Comparison of ENCODE assay signal across 8 cellular contexts in the genomic region with DNA sequence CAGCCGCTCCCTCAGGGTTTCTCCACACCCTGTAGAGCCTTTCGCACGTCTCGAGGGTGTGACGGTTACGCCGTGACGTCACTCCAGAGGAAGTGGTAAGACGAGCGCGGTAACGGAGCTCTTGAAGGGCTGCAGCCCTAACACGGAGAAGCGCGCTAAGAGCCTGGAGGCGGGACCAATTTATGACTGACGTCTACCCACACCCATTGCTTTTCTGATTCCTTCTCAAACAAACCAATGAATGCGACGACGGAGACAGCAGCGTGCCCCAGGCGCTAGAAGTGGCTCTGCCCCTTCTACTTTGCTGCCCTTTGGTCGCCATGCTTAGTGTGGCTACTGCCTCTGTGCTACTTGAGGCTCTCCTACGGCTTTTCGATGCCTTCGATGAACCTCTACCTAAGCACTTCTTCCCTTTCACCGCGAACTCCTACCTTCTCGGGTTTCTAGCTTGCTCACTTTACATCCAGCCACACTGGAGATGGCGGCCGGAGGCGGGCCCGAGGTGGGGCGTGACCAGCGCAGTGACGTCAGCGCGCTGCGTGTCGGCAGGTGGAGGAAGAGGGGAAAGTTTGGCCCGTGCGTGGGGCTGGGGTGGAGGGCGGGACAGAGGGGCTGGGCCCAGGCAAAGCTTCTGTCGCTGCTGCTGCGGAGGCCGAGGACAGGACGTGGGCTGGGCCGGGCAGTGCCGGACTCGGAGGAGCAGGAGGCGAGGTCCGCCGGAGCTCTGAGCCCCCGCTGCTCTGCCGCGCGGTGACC. TPM values are rescaled to one million over a fixed set of nuclear protein-coding genes. Genes with fewer than 3 reads are reported as not detected.
DNase-seq lines count a peak whose midpoint lies in the region; ATAC-seq and TF ChIP-seq lines count a peak whose summit lies in the region.

OXSR1 (plus strand) TSS at position 572 of the 756 bp plus-strand sequence. CDS start 340 bp downstream, outside the sequence.

- peak within 1 kb of the TSS; percentile 97 to 98 for H3K27ac ChIP-seq in SK-N-SH (ENCODE audit: low read depth in 2 of 2, low read length in 1 of 2)
- peak within 1 kb of the TSS; percentile 91 to 99 (median 96) for H3K27ac ChIP-seq in gastroesophageal sphincter
- H3K27ac ChIP-seq in neutrophil, result peak within 1 kb of the TSS; percentile 97
- H3K27ac ChIP-seq in substantia nigra (ENCODE audit: low read depth, low read length, poor library complexity, severe bottlenecking), result peak within 1 kb of the TSS; percentile 97

- no peaks in the 10 kb centered on the region for H3K9me3 ChIP-seq in SK-N-SH
- H3K9me3 ChIP-seq in gastroesophageal sphincter, result no peaks in the 10 kb centered on the region
- H3K9me3 ChIP-seq in neutrophil, result no peaks in the 10 kb centered on the region

- H3K27me3 ChIP-seq in SK-N-SH (ENCODE audit: insufficient read depth), result no peaks in the 10 kb centered on the region
- no peaks in the 10 kb centered on the region for H3K27me3 ChIP-seq in gastroesophageal sphincter
- H3K27me3 ChIP-seq in neutrophil, result no peaks in the 10 kb centered on the region

- CTCF ChIA-PET in SK-N-SH (lab: Yijun Ruan, JAX), result interaction anchor here (0.6 to 2.0 kb wide), 9 partner anchors 28 to 288 kb away, joined by 3 to 9 read pairs (median 4); partner anchors contain the start of genes ACAA1 and XYLB

- H3K4me3 Mint-ChIP-seq in HFFc6, result peak within 1 kb of the TSS; percentile 95

- H3K4me1 ChIP-seq in SK-N-SH (ENCODE audit: control insufficient read depth in 1 of 2, insufficient read depth in 2 of 2, low read depth in 1 of 2, low read length in 1 of 2), result peaks cover 0 to 13% of the 10 kb centered on the region in 2 experiments; a peak in 2 of 4 replicates
- peaks cover 0 to 48% (median 5%) of the 10 kb centered on the region in 3 donors for H3K4me1 ChIP-seq in gastroesophageal sphincter
- H3K4me1 ChIP-seq in neutrophil (ENCODE audit: control insufficient read depth in 1 of 2, insufficient read depth in 1 of 2, low read depth in 1 of 2, low read length in 1 of 2), result peaks cover 39 to 47% of the 10 kb centered on the region in 2 experiments

- peaks cover 41% of the 10 kb centered on the region for H3F3A ChIP-seq in SK-N-SH (replicated peaks; ENCODE audit: insufficient read depth)

- peak within 1 kb of the TSS; percentile 86 for H3K4me2 ChIP-seq in SK-N-SH

- peak; percentile 99 for DNase-seq in GM04503 (ENCODE audit: low read depth)
- peak; percentile 99 for DNase-seq in HFFc6
- peak; percentile 98 for DNase-seq in NCI-H1048 (lab: John Stamatoyannopoulos, UW)
- peak; percentile 96 for DNase-seq in SK-N-SH
- DNase-seq in activated naive CD4-positive, alpha-beta T cell treated with anti-CD3 and anti-CD28 coated beads, Interleukin-2, amount 50 U/mL, for 16 hours, result peak; percentile 95
- DNase-seq in substantia nigra (lab: John Stamatoyannopoulos, UW), result peak; percentile 68 to 100 (median 97)

- peaks cover 48% of the 10 kb centered on the region for H3K79me2 ChIP-seq in SK-N-SH (ENCODE audit: insufficient read depth)

- peak within 1 kb of the TSS; percentile 100 for H3K27ac Mint-ChIP-seq in HFFc6

- peaks cover 3% of the 10 kb centered on the region; the same call in 1 of the 2 replicates for H3K9me3 Mint-ChIP-seq in HFFc6

- peaks cover 7% of the 10 kb centered on the region; the same call in 1 of the 2 replicates for H4K20me1 ChIP-seq in SK-N-SH (ENCODE audit: insufficient read depth)

- TF ChIP-seq EP300 in SK-N-SH (IDR thresholded peaks at IDR 0.05; ENCODE audit: borderline replicate concordance in 1 of 2, low read depth in 1 of 2, low read length in 1 of 2) (0 out of 4 replicates have a peak, but pooled peaks of 1 of the 2 experiments have one; percentile 20), gastroesophageal sphincter (IDR thresholded peaks at IDR 0.05) (no peak)

- WGBS in SK-N-SH (ENCODE audit: low lambda C conversion rate), result under 1% methylated on average over 52 of the region's 57 CpGs
- WGBS in gastroesophageal sphincter (ENCODE audit: low coverage in 1 of 2), 2 donors, result 0 to 2% methylated on average over 7 to 9 of the region's 57 CpGs

- H3K27me3 Mint-ChIP-seq in HFFc6 (ENCODE audit: insufficient read depth), result peaks cover 10% of the 10 kb centered on the region

- H3K36me3 ChIP-seq in SK-N-SH (replicated peaks in 1 of 2; ENCODE audit: control insufficient read depth in 1 of 2, insufficient read depth in 2 of 2, low read length in 1 of 2), result no peaks in the 10 kb centered on the region
- no peaks in the 10 kb centered on the region for H3K36me3 ChIP-seq in gastroesophageal sphincter
- no peaks in the 10 kb centered on the region for H3K36me3 ChIP-seq in neutrophil

- ATAC-seq in gastroesophageal sphincter, result peak; percentile 96

- POLR2A ChIA-PET in SK-N-SH (lab: Yijun Ruan, JAX), result interaction anchor here (0.6 to 3.2 kb wide), 7 partner anchors 14 to 232 kb away, joined by 3 to 25 read pairs (median 3); partner anchors contain the start of genes ACAA1, MYD88 and XYLB

- H3K4me1 Mint-ChIP-seq in HFFc6 (ENCODE audit: low read depth), result peaks cover 46% of the 10 kb centered on the region

- H3K9ac ChIP-seq in SK-N-SH, result peak within 1 kb of the TSS; percentile 81

- peak within 1 kb of the TSS; percentile 84 for H2AFZ ChIP-seq in SK-N-SH (ENCODE audit: low read depth)

- no peaks in the 10 kb centered on the region for H3K9me2 ChIP-seq in SK-N-SH

- TF ChIP-seq CTCF in HFFc6 (IDR thresholded peaks at IDR 0.05) (no peak), SK-N-SH (IDR thresholded peaks at IDR 0.05) (no peak), gastroesophageal sphincter (IDR thresholded peaks at IDR 0.05) (no peak), neutrophil (IDR thresholded peaks at IDR 0.05) (no peak)

- H3K4me3 ChIP-seq in SK-N-SH (ENCODE audit: low read depth in 2 of 2, low read length in 1 of 2), result peak within 1 kb of the TSS; percentile 63 to 89
- peak within 1 kb of the TSS; percentile 87 to 94 for H3K4me3 ChIP-seq in gastroesophageal sphincter
- peak within 1 kb of the TSS; percentile 86 to 87 for H3K4me3 ChIP-seq in neutrophil (ENCODE audit: low read depth in 1 of 2, low read length in 1 of 2)

- H3K36me3 Mint-ChIP-seq in HFFc6 (ENCODE audit: low read depth), result peaks cover 21% of the 10 kb centered on the region

- no peak for TF ChIP-seq RAD21 in SK-N-SH (IDR thresholded peaks at IDR 0.05; ENCODE audit: low read length)

- peak; percentile 79 to 81 for TF ChIP-seq POLR2A in gastroesophageal sphincter (IDR thresholded peaks at IDR 0.05)

TF ChIP-seq in SK-N-SH, 30 proteins besides CTCF, POLR2A, EP300 and RAD21 (continues in another document):
- TF ChIP-seq RXRA (IDR thresholded peaks at IDR 0.05; ENCODE audit: borderline replicate concordance, low read depth) (no peak), POLR2AphosphoS5 (IDR thresholded peaks at IDR 0.05; ENCODE audit: low read depth, low read length) (peak; percentile 72), GABPA (IDR thresholded peaks at IDR 0.05; ENCODE audit: low read depth) (peak; percentile 80), SIN3A (IDR thresholded peaks at IDR 0.05; ENCODE audit: borderline replicate concordance, low read depth, low read length) (0 out of 2 replicates have a peak, but pooled peaks have one; percentile 45), ELF1 (IDR thresholded peaks at IDR 0.05) (no peak), NRF1 (IDR thresholded peaks at IDR 0.05; ENCODE audit: low read depth, low read length) (no peak), FOXM1 (IDR thresholded peaks at IDR 0.05; ENCODE audit: low read depth) (no peak), RFX5 (IDR thresholded peaks at IDR 0.05; ENCODE audit: low read length) (peak; percentile 41)
- TF ChIP-seq, protein P1, sequence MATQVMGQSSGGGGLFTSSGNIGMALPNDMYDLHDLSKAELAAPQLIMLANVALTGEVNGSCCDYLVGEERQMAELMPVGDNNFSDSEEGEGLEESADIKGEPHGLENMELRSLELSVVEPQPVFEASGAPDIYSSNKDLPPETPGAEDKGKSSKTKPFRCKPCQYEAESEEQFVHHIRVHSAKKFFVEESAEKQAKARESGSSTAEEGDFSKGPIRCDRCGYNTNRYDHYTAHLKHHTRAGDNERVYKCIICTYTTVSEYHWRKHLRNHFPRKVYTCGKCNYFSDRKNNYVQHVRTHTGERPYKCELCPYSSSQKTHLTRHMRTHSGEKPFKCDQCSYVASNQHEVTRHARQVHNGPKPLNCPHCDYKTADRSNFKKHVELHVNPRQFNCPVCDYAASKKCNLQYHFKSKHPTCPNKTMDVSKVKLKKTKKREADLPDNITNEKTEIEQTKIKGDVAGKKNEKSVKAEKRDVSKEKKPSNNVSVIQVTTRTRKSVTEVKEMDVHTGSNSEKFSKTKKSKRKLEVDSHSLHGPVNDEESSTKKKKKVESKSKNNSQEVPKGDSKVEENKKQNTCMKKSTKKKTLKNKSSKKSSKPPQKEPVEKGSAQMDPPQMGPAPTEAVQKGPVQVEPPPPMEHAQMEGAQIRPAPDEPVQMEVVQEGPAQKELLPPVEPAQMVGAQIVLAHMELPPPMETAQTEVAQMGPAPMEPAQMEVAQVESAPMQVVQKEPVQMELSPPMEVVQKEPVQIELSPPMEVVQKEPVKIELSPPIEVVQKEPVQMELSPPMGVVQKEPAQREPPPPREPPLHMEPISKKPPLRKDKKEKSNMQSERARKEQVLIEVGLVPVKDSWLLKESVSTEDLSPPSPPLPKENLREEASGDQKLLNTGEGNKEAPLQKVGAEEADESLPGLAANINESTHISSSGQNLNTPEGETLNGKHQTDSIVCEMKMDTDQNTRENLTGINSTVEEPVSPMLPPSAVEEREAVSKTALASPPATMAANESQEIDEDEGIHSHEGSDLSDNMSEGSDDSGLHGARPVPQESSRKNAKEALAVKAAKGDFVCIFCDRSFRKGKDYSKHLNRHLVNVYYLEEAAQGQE (IDR thresholded peaks at IDR 0.05; ENCODE audit: low read depth, low read length), result no peak
- TF ChIP-seq, protein P2, sequence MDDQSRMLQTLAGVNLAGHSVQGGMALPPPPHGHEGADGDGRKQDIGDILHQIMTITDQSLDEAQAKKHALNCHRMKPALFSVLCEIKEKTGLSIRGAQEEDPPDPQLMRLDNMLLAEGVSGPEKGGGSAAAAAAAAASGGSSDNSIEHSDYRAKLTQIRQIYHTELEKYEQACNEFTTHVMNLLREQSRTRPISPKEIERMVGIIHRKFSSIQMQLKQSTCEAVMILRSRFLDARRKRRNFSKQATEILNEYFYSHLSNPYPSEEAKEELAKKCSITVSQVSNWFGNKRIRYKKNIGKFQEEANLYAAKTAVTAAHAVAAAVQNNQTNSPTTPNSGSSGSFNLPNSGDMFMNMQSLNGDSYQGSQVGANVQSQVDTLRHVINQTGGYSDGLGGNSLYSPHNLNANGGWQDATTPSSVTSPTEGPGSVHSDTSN (IDR thresholded peaks at IDR 0.05), result peak; percentile 99

RNA-seq across cellular contexts. Expression of gene OXSR1, which starts in this region (rescaled TPM):
- 10 to 100 TPM; 48.5 to 54.3 (median 51.5) TPM for total RNA-seq in HFFc6 (2021; fragmentation: NEBNext Ultra II Directional; extraction: Animal tissue kit (Norgen Biotek cat#: 25700))
- polyA plus RNA-seq in SK-N-SH (2012; rRNA removed), result 22.3 and 31.9 TPM in 2 replicates
- 28.5 and 30.6 TPM in 2 replicates for polyA plus RNA-seq in SK-N-SH (2012; cell fraction: cytosol; rRNA removed)
- polyA plus RNA-seq in SK-N-SH (2012; cell fraction: nucleus; rRNA removed), result 17.1 and 30.4 TPM in 2 replicates
- 10 to 100 TPM; 29.5 to 41.0 (median 34.3) TPM for total RNA-seq in gastroesophageal sphincter

Comparison
In these comparisons a context has a peak if more than half of its experiments do, and no peak if none do; other contexts are left out.
1. Peak in every context shown above with its lines: DNase-seq, ATAC-seq, H3K4me3 ChIP-seq and H3K27ac ChIP-seq.